In genomic region chr3:106542101-106542769, GRCh38 we compare ENCODE assay signal across 2 cellular contexts.
TF ChIP-seq lines count a peak whose summit lies in the region.

No MANE protein-coding gene starts in this region.

TF ChIP-seq in GM23338, 12 proteins besides CTCF, POLR2A, EP300 and RAD21:
- TF ChIP-seq EZH2 (IDR thresholded peaks at IDR 0.05; ENCODE audit: low read depth, unreplicated experiment): no peak
- no peak for TF ChIP-seq ETS1 (IDR thresholded peaks at IDR 0.05)
- TF ChIP-seq STAT1 (IDR thresholded peaks at IDR 0.05; ENCODE audit: unreplicated experiment): no peak
- no peak for TF ChIP-seq CREB1 (CRISPR knock-in tag; IDR thresholded peaks at IDR 0.05; ENCODE audit: low read depth)
- TF ChIP-seq ZNF114 (CRISPR knock-in tag; IDR thresholded peaks at IDR 0.05): no peak
- no peak for TF ChIP-seq JUNB (IDR thresholded peaks at IDR 0.05; ENCODE audit: unreplicated experiment)
- TF ChIP-seq EZH2phosphoT487 (IDR thresholded peaks at IDR 0.05; ENCODE audit: unreplicated experiment): no peak
- TF ChIP-seq ZNF331 (CRISPR knock-in tag; IDR thresholded peaks at IDR 0.05; ENCODE audit: low read depth): no peak
- no peak for TF ChIP-seq NANOG (IDR thresholded peaks at IDR 0.05; ENCODE audit: borderline replicate concordance)
- TF ChIP-seq POLR2AphosphoS5 (IDR thresholded peaks at IDR 0.05; ENCODE audit: low read depth): no peak
- no peak for TF ChIP-seq REST (IDR thresholded peaks at IDR 0.05; ENCODE audit: unreplicated experiment)

TF ChIP-seq in IMR-90, 13 proteins besides CTCF, POLR2A, EP300 and RAD21:
- TF ChIP-seq NFE2L2 (IDR thresholded peaks at IDR 0.05; ENCODE audit: low read depth, low read length): no peak
- TF ChIP-seq MAFK (IDR thresholded peaks at IDR 0.05; ENCODE audit: low read depth, low read length): no peak
- TF ChIP-seq RFX5 (IDR thresholded peaks at IDR 0.05; ENCODE audit: low read depth, low read length): no peak
- no peak for TF ChIP-seq BHLHE40 (IDR thresholded peaks at IDR 0.05; ENCODE audit: low read depth, low read length)
- no peak for TF ChIP-seq RCOR1 (IDR thresholded peaks at IDR 0.05; ENCODE audit: insufficient replicate concordance, low read length)
- no peak for TF ChIP-seq MXI1 (IDR thresholded peaks at IDR 0.05; ENCODE audit: borderline replicate concordance, low read depth, low read length)
- no peak for TF ChIP-seq CHD1 (IDR thresholded peaks at IDR 0.05; ENCODE audit: low read depth, low read length)
- no peak for TF ChIP-seq ELK1 (IDR thresholded peaks at IDR 0.05; ENCODE audit: borderline replicate concordance, low read depth, low read length)
- TF ChIP-seq CEBPB (IDR thresholded peaks at IDR 0.05; ENCODE audit: low read depth, low read length): no peak
- no peak for TF ChIP-seq FOS (IDR thresholded peaks at IDR 0.05; ENCODE audit: low read depth, low read length)
- TF ChIP-seq MAZ (IDR thresholded peaks at IDR 0.05; ENCODE audit: borderline replicate concordance, low read depth, low read length): no peak
- no peak for TF ChIP-seq USF2 (IDR thresholded peaks at IDR 0.05; ENCODE audit: low read depth, low read length)
- no peak for TF ChIP-seq SMC3 (IDR thresholded peaks at IDR 0.05; ENCODE audit: low read depth, low read length)
TF ChIP-seq in IMR-90: peak in this region for 0.
